8 cellular contexts compared by ENCODE assay signal in the genomic region with DNA sequence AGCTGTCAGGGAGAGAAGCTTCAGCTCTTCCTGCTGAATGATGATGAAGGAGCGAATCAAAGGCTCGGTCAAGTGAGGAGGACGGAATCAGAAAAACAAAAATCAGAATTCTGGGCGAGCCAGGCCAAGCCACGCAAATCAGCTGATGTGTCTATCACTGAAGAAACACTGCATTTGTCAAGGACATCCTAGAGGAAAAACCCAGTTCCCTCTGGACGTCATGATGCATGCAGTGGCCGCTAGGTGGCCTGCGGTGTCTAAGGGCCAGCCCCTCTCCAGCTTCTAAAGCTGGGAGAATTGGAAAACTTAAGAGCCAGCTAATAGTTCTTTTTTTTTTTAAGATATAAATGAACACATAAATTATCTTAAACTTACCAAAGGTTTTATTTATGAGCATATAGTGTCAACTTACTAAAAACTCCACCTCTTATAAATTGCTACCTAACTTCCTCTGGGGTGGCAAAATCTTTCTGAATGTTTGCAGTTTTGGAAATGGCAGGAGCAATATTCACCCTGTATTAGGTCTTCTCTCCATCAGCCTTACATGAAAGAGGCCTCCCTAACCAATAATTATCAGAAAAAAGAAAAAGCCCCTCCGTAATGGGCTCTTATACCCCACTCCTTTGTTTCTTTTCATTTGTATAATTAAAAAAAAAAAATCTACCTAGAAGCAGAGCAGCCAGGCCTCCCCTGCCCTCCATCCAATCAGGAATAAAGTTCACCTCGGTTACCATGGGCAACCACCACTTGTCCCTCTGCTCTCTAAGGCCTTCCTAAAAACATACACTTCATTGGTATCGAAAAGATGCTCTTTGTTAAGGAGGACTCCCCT.
DNase-seq lines count a peak whose midpoint lies in the region; ATAC-seq and TF ChIP-seq lines count a peak whose summit lies in the region.

No MANE protein-coding gene starts in this region.

- peaks cover 13% of the 10 kb centered on the region for H3K9me3 Mint-ChIP-seq in activated T-helper 17 cell treated with anti-CD3 and anti-CD28 coated beads, Interleukin-2, amount 50 U/mL, for 72 hours
- peaks cover 30% of the 10 kb centered on the region for H3K9me3 Mint-ChIP-seq in activated T-cell treated with anti-CD3 and anti-CD28 coated beads, Interleukin-2, amount 50 U/mL, for 4 hours

- H3K36me3 Mint-ChIP-seq in activated T-helper 17 cell treated with anti-CD3 and anti-CD28 coated beads, Interleukin-2, amount 50 U/mL, for 72 hours (ENCODE audit: low read depth): no peaks in the 10 kb centered on the region
- no peaks in the 10 kb centered on the region for H3K36me3 Mint-ChIP-seq in activated T-cell treated with anti-CD3 and anti-CD28 coated beads, Interleukin-2, amount 50 U/mL, for 4 hours (ENCODE audit: insufficient read depth)

- no peaks in the 10 kb centered on the region for H4K20me1 ChIP-seq in Loucy (ENCODE audit: insufficient read depth, low read length, poor library complexity, severe bottlenecking)

- H3K36me3 ChIP-seq in A673 (ENCODE audit: insufficient read depth, low read length, poor library complexity, severe bottlenecking) (no peaks in the 10 kb centered on the region), Loucy (ENCODE audit: insufficient read depth, low read length) (no peaks in the 10 kb centered on the region), adrenal gland (replicated peaks in 1 of 2) (no peaks in the 10 kb centered on the region)

- intact Hi-C loops in A673 (cut with micrococcal nuclease; ENCODE audit: unreplicated experiment) (loop anchor here (1.0 kb wide), 1 partner anchor 334 kb away; no protein-coding TSS in a partner anchor), adrenal gland (cut with DNase I) (loop anchor here in 1 of 2 donors (10.0 kb wide), 2 partner anchors 50 to 330 kb away; no protein-coding TSS in a partner anchor), left cardiac atrium (cut with DNase I) (no loop called here)

- peaks cover 3% of the 10 kb centered on the region; the same call in 1 of the 2 replicates for H3F3A ChIP-seq in Loucy (ENCODE audit: low read depth)

- no peak overlapping the region for H3K27ac Mint-ChIP-seq in activated T-helper 17 cell treated with anti-CD3 and anti-CD28 coated beads, Interleukin-2, amount 50 U/mL, for 72 hours

- H3K4me1 ChIP-seq in A673 (ENCODE audit: insufficient read depth, low read length, poor library complexity, severe bottlenecking) (no peaks in the 10 kb centered on the region), Loucy (ENCODE audit: insufficient read depth, low read length, poor library complexity, severe bottlenecking) (peaks cover 21% of the 10 kb centered on the region), adrenal gland (replicated peaks in 1 of 2) (no peaks in the 10 kb centered on the region)

- H3K4me1 Mint-ChIP-seq in activated T-helper 17 cell treated with anti-CD3 and anti-CD28 coated beads, Interleukin-2, amount 50 U/mL, for 72 hours: peaks cover 7% of the 10 kb centered on the region
- peaks cover 15% of the 10 kb centered on the region for H3K4me1 Mint-ChIP-seq in activated T-cell treated with anti-CD3 and anti-CD28 coated beads, Interleukin-2, amount 50 U/mL, for 4 hours (ENCODE audit: low read depth)

- no peak for TF ChIP-seq POLR2A in adrenal gland (IDR thresholded peaks at IDR 0.05)

- WGBS in adrenal gland, 4 donors: 26 to 38% (median 35%) methylated on average over 11 of the region's 11 CpGs

- H2AFZ ChIP-seq in Loucy (ENCODE audit: low read length): peak overlapping the region; percentile 82

- no peaks in the 10 kb centered on the region for H3K27me3 ChIP-seq in A673 (replicated peaks; ENCODE audit: insufficient read depth, low read depth, low read length, poor library complexity)
- no peaks in the 10 kb centered on the region for H3K27me3 ChIP-seq in Loucy (ENCODE audit: insufficient read depth, low read length, poor library complexity, severe bottlenecking)
- no peaks in the 10 kb centered on the region for H3K27me3 ChIP-seq in adrenal gland

- H3K27me3 Mint-ChIP-seq in activated T-helper 17 cell treated with anti-CD3 and anti-CD28 coated beads, Interleukin-2, amount 50 U/mL, for 72 hours: no peaks in the 10 kb centered on the region
- no peaks in the 10 kb centered on the region for H3K27me3 Mint-ChIP-seq in activated T-cell treated with anti-CD3 and anti-CD28 coated beads, Interleukin-2, amount 50 U/mL, for 4 hours (ENCODE audit: low read depth)

- peak overlapping the region; percentile 25 for H3K4me2 ChIP-seq in Loucy (ENCODE audit: low read depth, low read length, poor library complexity, severe bottlenecking)

- no peaks in the 10 kb centered on the region for H3K9me2 ChIP-seq in Loucy (replicated peaks; ENCODE audit: low read depth, low read length)

- DNase-seq in A673 (ENCODE audit: low spot score) (peak; percentile 73), adrenal gland (peak; percentile 62 to 83 (median 77)), left cardiac atrium (no peak), skeletal muscle cell (ENCODE audit: low read depth) (peak; percentile 11)
- DNase-seq in activated T-cell treated with anti-CD3 and anti-CD28 coated beads, Interleukin-2, amount 50 U/mL, for 4 hours: no peak

- POLR2A ChIA-PET in A673 (lab: Charles Lee; ENCODE audit: low non-redundant PET): no interaction called here

- H3K9ac ChIP-seq in Loucy (ENCODE audit: low read depth, low read length, poor library complexity, severe bottlenecking): peak overlapping the region; percentile 37

- H3K4me3 Mint-ChIP-seq in activated T-helper 17 cell treated with anti-CD3 and anti-CD28 coated beads, Interleukin-2, amount 50 U/mL, for 72 hours: no peak overlapping the region
- H3K4me3 Mint-ChIP-seq in activated T-cell treated with anti-CD3 and anti-CD28 coated beads, Interleukin-2, amount 50 U/mL, for 4 hours: no peak overlapping the region

- no peaks in the 10 kb centered on the region for H3K79me2 ChIP-seq in Loucy (ENCODE audit: insufficient read depth, low read length)

- H3K9me3 ChIP-seq in A673 (ENCODE audit: low read depth, low read length, poor library complexity, severe bottlenecking) (no peaks in the 10 kb centered on the region), Loucy (ENCODE audit: insufficient read depth, low read depth, low read length) (peaks cover 14% of the 10 kb centered on the region; the same call in 1 of the 2 replicates), adrenal gland (replicated peaks in 1 of 3) (no peaks in the 10 kb centered on the region)

- CTCF ChIA-PET in A673 (lab: Charles Lee): interaction anchor here (0.5 to 1.2 kb wide), 6 partner anchors 16 to 341 kb away, joined by 3 to 9 read pairs (median 4); no protein-coding TSS in a partner anchor

- H3K27ac ChIP-seq in A673 (ENCODE audit: low read depth, low read length, poor library complexity, severe bottlenecking): no peak overlapping the region
- no peak overlapping the region for H3K27ac ChIP-seq in adrenal gland

- BruUV-seq in A673 (replicated peaks; lab: Mats Ljungman, UMichigan): no TSS peak

- ATAC-seq in left cardiac atrium: peak; percentile 66 to 78
- ATAC-seq in activated T-helper 17 cell treated with anti-CD3 and anti-CD28 coated beads, Interleukin-2, amount 50 U/mL, for 72 hours (replicated peaks): no peak
- ATAC-seq in activated T-cell treated with anti-CD3 and anti-CD28 coated beads, Interleukin-2, amount 50 U/mL, for 4 hours: no peak

- no peak overlapping the region for H3K4me3 ChIP-seq in A673 (ENCODE audit: low read depth, low read length, poor library complexity, severe bottlenecking)
- H3K4me3 ChIP-seq in Loucy (ENCODE audit: low read length, poor library complexity, severe bottlenecking): no peak overlapping the region
- no peak overlapping the region for H3K4me3 ChIP-seq in adrenal gland
- no peak overlapping the region for H3K4me3 ChIP-seq in skeletal muscle cell (ENCODE audit: low read depth, low read length)

- TF ChIP-seq CTCF in A673 (conservative IDR thresholded peaks at IDR 0.05; ENCODE audit: low read depth, low read length) (peak; percentile 98), GM12872 (IDR thresholded peaks at IDR 0.05; ENCODE audit: insufficient read depth, low read depth, low read length) (peak; percentile 97), Loucy (conservative IDR thresholded peaks at IDR 0.05; ENCODE audit: low read length) (peak; percentile 52), adrenal gland (IDR thresholded peaks at IDR 0.05) (peak; percentile 69 to 91 (median 77))

Comparison
In these comparisons a context has a peak if more than half of its experiments do, and no peak if none do; other contexts are left out.
1. DNase-seq: peak in A673 (single experiment), adrenal gland (7 of 7) and skeletal muscle cell (single experiment); none in left cardiac atrium (single experiment) and activated T-cell treated with anti-CD3 and anti-CD28 coated beads, Interleukin-2, amount 50 U/mL, for 4 hours (single experiment).
2. ATAC-seq: peak in left cardiac atrium (2 of 2); none in activated T-helper 17 cell treated with anti-CD3 and anti-CD28 coated beads, Interleukin-2, amount 50 U/mL, for 72 hours (single experiment) and activated T-cell treated with anti-CD3 and anti-CD28 coated beads, Interleukin-2, amount 50 U/mL, for 4 hours (0 of 2).
3. Peak in every context shown above with its lines, with median percentiles within 50 percentile points of each other: CTCF ChIP-seq.